Comparison of ENCODE assay signal across 8 cellular contexts in the genomic region with DNA sequence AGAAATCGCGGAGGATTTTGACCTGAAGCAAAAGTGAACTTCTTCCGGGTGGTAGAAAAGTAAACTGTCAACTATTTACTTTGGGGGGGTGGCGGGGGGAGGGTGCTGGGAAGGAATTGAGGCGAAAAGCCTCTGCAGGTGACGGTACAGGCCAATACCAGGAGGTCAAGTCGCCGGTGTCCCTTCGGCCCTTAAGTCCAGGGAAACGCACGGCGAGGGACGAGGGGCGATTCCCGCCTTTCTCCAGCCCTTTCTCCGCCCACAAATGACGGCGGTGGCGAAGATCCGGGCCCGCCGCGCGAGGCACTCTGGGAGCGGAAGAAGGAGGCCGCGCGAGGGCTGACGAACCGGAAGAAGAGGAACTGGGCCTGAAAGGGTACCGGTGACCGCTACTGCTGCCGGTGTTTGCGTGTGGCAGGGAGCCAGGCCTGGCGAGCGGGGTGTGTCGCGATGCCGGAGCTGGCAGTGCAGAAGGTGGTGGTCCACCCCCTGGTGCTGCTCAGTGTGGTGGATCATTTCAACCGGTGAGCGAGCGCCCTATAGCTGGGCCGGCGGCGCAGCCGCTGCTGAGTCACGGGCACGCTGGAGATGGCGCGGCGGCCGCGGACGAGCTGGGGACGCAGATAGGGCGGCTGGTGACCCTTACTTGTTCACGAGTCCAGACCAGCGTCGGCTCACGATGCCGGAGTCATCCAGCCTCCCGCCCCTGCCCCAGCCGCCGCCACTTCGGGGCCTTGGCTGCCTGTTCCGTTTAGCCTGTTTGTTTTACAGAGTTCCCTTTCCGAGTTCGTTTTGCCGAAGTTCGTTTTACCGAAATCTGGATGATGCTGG. TPM values are rescaled to one million over a fixed set of nuclear protein-coding genes. Genes with fewer than 3 reads are reported as not detected.
DNase-seq lines count a peak whose midpoint lies in the region; ATAC-seq and TF ChIP-seq lines count a peak whose summit lies in the region.

A gene (plus strand): TSS at position 350 of the 831 bp plus-strand sequence. CDS start 101 bp downstream, at position 451.

- H3K27ac ChIP-seq in hepatocyte = peak within 1 kb of the TSS; percentile 93
- H3K27ac ChIP-seq in aorta (ENCODE audit: low read depth in 1 of 2, low read length in 2 of 2) = peak within 1 kb of the TSS; percentile 69 to 72

- 2% methylated on average over 69 of the region's 71 CpGs for WGBS in hepatocyte (ENCODE audit: low lambda C conversion rate, missing lambda C conversion rate)
- 0 to 1% methylated on average over 66 to 71 of the region's 71 CpGs for WGBS in aorta, 2 donors

- TF ChIP-seq CTCF in hepatocyte (IDR thresholded peaks at IDR 0.05; ENCODE audit: poor library complexity) = no peak

- H3K27me3 ChIP-seq in hepatocyte = no peaks in the 10 kb centered on the region
- no peaks in the 10 kb centered on the region for H3K27me3 ChIP-seq in aorta (ENCODE audit: control insufficient read depth in 1 of 2, insufficient read depth in 2 of 2, low read length in 1 of 2)

- no peaks in the 10 kb centered on the region for H3K9me2 ChIP-seq in hepatocyte (replicated peaks; ENCODE audit: insufficient read depth)

- intact Hi-C loops in aorta (cut with DNase I) = no loop called here

- H3K4me2 ChIP-seq in hepatocyte = peak within 1 kb of the TSS; percentile 83

- peaks cover 51% of the 10 kb centered on the region for H3K79me2 ChIP-seq in hepatocyte

- peaks cover 11% of the 10 kb centered on the region for H4K20me1 ChIP-seq in hepatocyte (ENCODE audit: insufficient read depth, poor library complexity, severe bottlenecking)

- peak; percentile 95 for ATAC-seq in GM18511 (IDR thresholded peaks at IDR 0.05; ENCODE audit: unreplicated experiment)
- peak; percentile 93 for ATAC-seq in HG02981 (IDR thresholded peaks at IDR 0.05; ENCODE audit: unreplicated experiment)
- ATAC-seq in aorta (ENCODE audit: low FRiP score) = peak; percentile 98

- peak within 1 kb of the TSS; percentile 95 for H2AFZ ChIP-seq in hepatocyte

- DNase-seq in NCI-H2081 (lab: John Stamatoyannopoulos, UW) (peak; percentile 81 to 87), T1000 (lab: John Stamatoyannopoulos, UW) (peak; percentile 73), astrocyte of the hippocampus (ENCODE audit: low read depth, low spot score) (peak; percentile 95), hepatocyte (ENCODE audit: low spot score) (peak; percentile 95), renal cortical epithelial cell (ENCODE audit: low read depth) (peak; percentile 69), aorta (peak; percentile 96 to 98)

- peak within 1 kb of the TSS; percentile 84 for H3K4me3 ChIP-seq in hepatocyte
- H3K4me3 ChIP-seq in aorta (ENCODE audit: low read length in 2 of 2) = peak within 1 kb of the TSS; percentile 78 to 93

- no peaks in the 10 kb centered on the region for H3K36me3 ChIP-seq in hepatocyte (replicated peaks; ENCODE audit: insufficient read depth, low read depth)
- no peaks in the 10 kb centered on the region for H3K36me3 ChIP-seq in aorta (ENCODE audit: control insufficient read depth in 1 of 2, insufficient read depth in 2 of 2, low read length in 1 of 2)

- H3K4me1 ChIP-seq in hepatocyte (ENCODE audit: insufficient read depth) = peaks cover 5% of the 10 kb centered on the region
- peaks cover 0 to 3% of the 10 kb centered on the region in 2 donors for H3K4me1 ChIP-seq in aorta (ENCODE audit: control insufficient read depth in 1 of 2, insufficient read depth in 2 of 2, low read length in 2 of 2)

- H3K9me3 ChIP-seq in hepatocyte (ENCODE audit: low read depth) (no peaks in the 10 kb centered on the region), aorta (ENCODE audit: control insufficient read depth, low read length) (no peaks in the 10 kb centered on the region)

RNA-seq across cellular contexts. Expression of the gene that starts here (rescaled TPM):
- total RNA-seq in hepatocyte (84.8 and 98.2 TPM in 2 replicates), renal cortical epithelial cell (91.0 and 126 TPM in 2 replicates), aorta (10 to 100 TPM; 58.8 to 69.6 TPM)
- polyA plus RNA-seq in hepatocyte (134 and 147 TPM in 2 replicates), aorta (10 to 100 TPM; 71.6 to 83.1 TPM)

Comparison
In these comparisons a context has a peak if more than half of its experiments do, and no peak if none do; other contexts are left out.
1. Peak in every context shown above with its lines: DNase-seq, ATAC-seq, H3K4me3 ChIP-seq and H3K27ac ChIP-seq.